In genomic region chr19:3554254-3555083, GRCh38 we compare ENCODE assay signal across 9 cellular contexts. TPM values are rescaled to one million over a fixed set of nuclear protein-coding genes. Genes with fewer than 3 reads are reported as not detected.
DNase-seq lines count a peak whose midpoint lies in the region; ATAC-seq and TF ChIP-seq lines count a peak whose summit lies in the region.
"Had no signal": no experiment of that assay in that cellular context is flagged by ENCODE, and none has a peak within 500 bp of the region (broad histone marks: within the 10 kb centered on the region; RNA-seq: fewer than 3 reads in every experiment).

No MANE protein-coding gene starts in this region.

- peaks cover 26% of the 10 kb centered on the region for H3K36me3 Mint-ChIP-seq in activated CD4-positive, alpha-beta T cell treated with anti-CD3 and anti-CD28 coated beads, Interleukin-2, amount 10 ng/mL, durations not matched to agents 24 days and 14 days (ENCODE audit: low read depth)

- H3K36me3 ChIP-seq in esophagus squamous epithelium (peaks cover 0 to 14% (median 0%) of the 10 kb centered on the region in 3 donors), esophagus muscularis mucosa (peaks cover 0 to 11% (median 5%) of the 10 kb centered on the region in 4 donors)

- H3K27ac Mint-ChIP-seq in activated CD4-positive, alpha-beta T cell treated with anti-CD3 and anti-CD28 coated beads, Interleukin-2, amount 10 ng/mL, durations not matched to agents 24 days and 14 days = peak overlapping the region; percentile 72

- 67 to 76% methylated on average over 15 to 16 of the region's 21 CpGs for WGBS in esophagus squamous epithelium, 2 donors
- WGBS in esophagus muscularis mucosa = 72% methylated on average over 21 of the region's 21 CpGs

- H3K9me3 ChIP-seq in esophagus squamous epithelium (no peaks in the 10 kb centered on the region), esophagus muscularis mucosa (no peaks in the 10 kb centered on the region)

- TF ChIP-seq EP300 in esophagus muscularis mucosa (IDR thresholded peaks at IDR 0.05) = no peak

- no peaks in the 10 kb centered on the region for H3K9me3 Mint-ChIP-seq in activated CD4-positive, alpha-beta T cell treated with anti-CD3 and anti-CD28 coated beads, Interleukin-2, amount 10 ng/mL, durations not matched to agents 24 days and 14 days

- peak overlapping the region; percentile 100 for H3K4me3 Mint-ChIP-seq in activated CD4-positive, alpha-beta T cell treated with anti-CD3 and anti-CD28 coated beads, Interleukin-2, amount 10 ng/mL, durations not matched to agents 24 days and 14 days

- ATAC-seq in GM19351 (IDR thresholded peaks at IDR 0.05; ENCODE audit: unreplicated experiment) = no peak
- ATAC-seq in HG02588 (IDR thresholded peaks at IDR 0.05; ENCODE audit: unreplicated experiment) = no peak

- peak; percentile 86 for DNase-seq in activated CD4-positive, alpha-beta T cell treated with anti-CD3 and anti-CD28 coated beads, Interleukin-2, amount 10 ng/mL, durations not matched to agents 24 days and 14 days
- no peak for DNase-seq in activated CD4-positive, alpha-beta T cell treated with anti-CD3 and anti-CD28 coated beads, Interleukin-2, amount 50 U/mL, for 4 hours
- DNase-seq in activated CD4-positive, alpha-beta T cell treated with anti-CD3 and anti-CD28 coated beads, Interleukin-2, amount 50 U/mL, for 1 hour = peak; percentile 50
- DNase-seq in esophagus squamous epithelium (lab: John Stamatoyannopoulos, UW) (no peak), substantia nigra (lab: John Stamatoyannopoulos, UW) (no peak), esophagus muscularis mucosa (ENCODE audit: extremely low spot score) (no peak)
- DNase-seq: hippocampal formation had no signal

- H3K4me3 ChIP-seq in esophagus squamous epithelium = no peak overlapping the region
- H3K4me3 ChIP-seq in esophagus muscularis mucosa = no peak overlapping the region

- intact Hi-C loops in activated CD4-positive, alpha-beta T cell treated with anti-CD3 and anti-CD28 coated beads, Interleukin-2, amount 10 ng/mL, durations not matched to agents 24 days and 14 days (cut with micrococcal nuclease) = loop anchor here (5.0 kb wide), 1 partner anchor 73 kb away; the partner anchor contains the start of gene CACTIN
- intact Hi-C loops in esophagus squamous epithelium (cut with DNase I) (no loop called here), esophagus muscularis mucosa (cut with DNase I) (loop anchor here (5.0 kb wide), 1 partner anchor 63 kb away; no protein-coding TSS in a partner anchor)

- TF ChIP-seq POLR2A in esophagus squamous epithelium (IDR thresholded peaks at IDR 0.05) = no peak
- TF ChIP-seq POLR2A in esophagus muscularis mucosa (IDR thresholded peaks at IDR 0.05; ENCODE audit: low read depth) = no peak

- TF ChIP-seq CTCF in esophagus squamous epithelium (IDR thresholded peaks at IDR 0.05) (no peak), esophagus muscularis mucosa (IDR thresholded peaks at IDR 0.05) (no peak)

- no peaks in the 10 kb centered on the region for H3K27me3 Mint-ChIP-seq in activated CD4-positive, alpha-beta T cell treated with anti-CD3 and anti-CD28 coated beads, Interleukin-2, amount 10 ng/mL, durations not matched to agents 24 days and 14 days

- H3K4me1 Mint-ChIP-seq in activated CD4-positive, alpha-beta T cell treated with anti-CD3 and anti-CD28 coated beads, Interleukin-2, amount 10 ng/mL, durations not matched to agents 24 days and 14 days = peaks cover 39% of the 10 kb centered on the region

- H3K27ac ChIP-seq in esophagus squamous epithelium (peak overlapping the region in 3 of 4 donors; percentile 1 to 44 (median 38)), substantia nigra (ENCODE audit: low read depth, low read length, poor library complexity, severe bottlenecking) (peak overlapping the region; percentile 64), esophagus muscularis mucosa (replicated peaks in 1 of 4) (peak overlapping the region in 2 of 4 donors; percentile 23 to 35)

- H3K4me1 ChIP-seq in esophagus squamous epithelium = peaks cover 22 to 56% (median 25%) of the 10 kb centered on the region in 3 donors
- peaks cover 27 to 57% (median 55%) of the 10 kb centered on the region in 4 donors for H3K4me1 ChIP-seq in esophagus muscularis mucosa

- H3K27me3 ChIP-seq in esophagus squamous epithelium (no peaks in the 10 kb centered on the region), esophagus muscularis mucosa (no peaks in the 10 kb centered on the region)

RNA-seq across cellular contexts. Expression of gene MFSD12, which starts 2.9 kb away (rescaled TPM):
- 119 and 124 TPM in 2 replicates for total RNA-seq in activated CD4-positive, alpha-beta T cell treated with anti-CD3 and anti-CD28 coated beads, Interleukin-2, amount 10 ng/mL, durations not matched to agents 24 days and 14 days
- total RNA-seq in esophagus squamous epithelium = 10 to 100 TPM; 22.5 to 50.4 (median 37.3) TPM
- 10 to 100 TPM; 28.2 to 87.0 (median 62.4) TPM for total RNA-seq in esophagus muscularis mucosa

RNA-seq across cellular contexts. Expression of gene TEKTIP1, which starts 15.5 kb away (rescaled TPM):
- 1.4 and 2.2 TPM in 2 replicates for total RNA-seq in activated CD4-positive, alpha-beta T cell treated with anti-CD3 and anti-CD28 coated beads, Interleukin-2, amount 10 ng/mL, durations not matched to agents 24 days and 14 days
- total RNA-seq in esophagus squamous epithelium = under 1 TPM in 1 of 4 donors, not detected in 3; 0.95 TPM
- total RNA-seq in esophagus muscularis mucosa = not detected

RNA-seq across cellular contexts. Expression of gene HMG20B, which starts 18.3 kb away (rescaled TPM):
- 53.7 and 59.3 TPM in 2 replicates for total RNA-seq in activated CD4-positive, alpha-beta T cell treated with anti-CD3 and anti-CD28 coated beads, Interleukin-2, amount 10 ng/mL, durations not matched to agents 24 days and 14 days
- total RNA-seq in esophagus squamous epithelium (10 to 100 TPM; 56.1 to 77.6 (median 76.9) TPM), esophagus muscularis mucosa (100 to 1,000 TPM; 136 to 202 (median 161) TPM)

RNA-seq across cellular contexts. Expression of gene GIPC3, which starts 30.8 kb away (rescaled TPM):
- 0.36 and 0.37 TPM in 2 replicates for total RNA-seq in activated CD4-positive, alpha-beta T cell treated with anti-CD3 and anti-CD28 coated beads, Interleukin-2, amount 10 ng/mL, durations not matched to agents 24 days and 14 days
- total RNA-seq in esophagus squamous epithelium (under 1 TPM; 0.18 to 0.76 (median 0.22) TPM), esophagus muscularis mucosa (10 to 100 TPM in 1 of 4 donors, 1 to 10 TPM in 3; 4.1 to 17.5 (median 4.9) TPM)

RNA-seq across cellular contexts. Expression of gene FZR1, which starts 48.4 kb away (rescaled TPM):
- total RNA-seq in activated CD4-positive, alpha-beta T cell treated with anti-CD3 and anti-CD28 coated beads, Interleukin-2, amount 10 ng/mL, durations not matched to agents 24 days and 14 days = 37.3 and 38.7 TPM in 2 replicates
- total RNA-seq in esophagus squamous epithelium (10 to 100 TPM; 26.5 to 46.8 (median 27.2) TPM), esophagus muscularis mucosa (10 to 100 TPM; 15.8 to 41.2 (median 31.4) TPM)

Comparison
In these comparisons a context has a peak if more than half of its experiments do, and no peak if none do; other contexts are left out.
1. DNase-seq: peak in activated CD4-positive, alpha-beta T cell treated with anti-CD3 and anti-CD28 coated beads, Interleukin-2, amount 10 ng/mL, durations not matched to agents 24 days and 14 days (single experiment) and activated CD4-positive, alpha-beta T cell treated with anti-CD3 and anti-CD28 coated beads, Interleukin-2, amount 50 U/mL, for 1 hour (single experiment); none in activated CD4-positive, alpha-beta T cell treated with anti-CD3 and anti-CD28 coated beads, Interleukin-2, amount 50 U/mL, for 4 hours (0 of 2), esophagus squamous epithelium (single experiment), substantia nigra (0 of 49) and esophagus muscularis mucosa (single experiment).